ENCODE assay signal across 1 cellular context in the genomic region with DNA sequence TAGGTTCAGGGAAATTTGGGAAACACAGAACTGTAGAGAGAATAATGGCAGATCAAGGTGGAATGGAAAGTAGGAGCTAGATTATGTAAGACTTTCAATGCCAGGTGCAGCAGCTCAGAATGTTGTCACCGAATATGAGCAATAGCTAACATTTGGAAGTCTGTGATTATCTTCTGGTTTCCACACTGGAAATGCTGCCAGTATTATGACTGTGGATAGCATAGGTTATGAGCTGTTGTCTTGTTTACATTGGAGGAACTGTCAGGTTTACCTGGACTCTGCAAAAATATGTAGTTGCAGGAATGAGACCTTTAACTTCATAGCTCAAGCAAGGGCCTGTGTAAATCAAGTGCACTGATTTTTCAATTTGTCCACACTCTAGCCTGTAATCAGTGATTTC.
TF ChIP-seq lines count a peak whose summit lies in the region.

No MANE protein-coding gene starts in this region.

TF ChIP-seq in SK-N-SH, 30 proteins besides CTCF, POLR2A, EP300 and RAD21 (continued from another document):
- TF ChIP-seq, protein P1, sequence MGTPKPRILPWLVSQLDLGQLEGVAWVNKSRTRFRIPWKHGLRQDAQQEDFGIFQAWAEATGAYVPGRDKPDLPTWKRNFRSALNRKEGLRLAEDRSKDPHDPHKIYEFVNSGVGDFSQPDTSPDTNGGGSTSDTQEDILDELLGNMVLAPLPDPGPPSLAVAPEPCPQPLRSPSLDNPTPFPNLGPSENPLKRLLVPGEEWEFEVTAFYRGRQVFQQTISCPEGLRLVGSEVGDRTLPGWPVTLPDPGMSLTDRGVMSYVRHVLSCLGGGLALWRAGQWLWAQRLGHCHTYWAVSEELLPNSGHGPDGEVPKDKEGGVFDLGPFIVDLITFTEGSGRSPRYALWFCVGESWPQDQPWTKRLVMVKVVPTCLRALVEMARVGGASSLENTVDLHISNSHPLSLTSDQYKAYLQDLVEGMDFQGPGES (IDR thresholded peaks at IDR 0.05; ENCODE audit: low read depth, low read length) = no peak
